In genomic region chr2:74372674-74373073, GRCh38 we compare ENCODE assay signal across 20 cellular contexts. TPM values are rescaled to one million over a fixed set of nuclear protein-coding genes. Genes with fewer than 3 reads are reported as not detected.
DNase-seq lines count a peak whose midpoint lies in the region; ATAC-seq, FAIRE-seq and TF ChIP-seq lines count a peak whose summit lies in the region.
"Had no signal": no experiment of that assay in that cellular context is flagged by ENCODE, and none has a peak within 500 bp of the region (broad histone marks: within the 10 kb centered on the region; RNA-seq: fewer than 3 reads in every experiment).

No MANE protein-coding gene starts in this region.

- H2BK15ac ChIP-seq in mesenchymal stem cell (ENCODE audit: low read depth, poor library complexity, severe bottlenecking) = no peak overlapping the region

- H2BK12ac ChIP-seq in mesenchymal stem cell (ENCODE audit: low read length in 2 of 2) = no peak overlapping the region

- H4K8ac ChIP-seq in mesenchymal stem cell (ENCODE audit: low read length) = no peak overlapping the region

- H3K4me3 ChIP-seq in BLaER1 treated with 17β-estradiol and CSF1 and Interleukin-3, amounts not matched to agents 10 nM and 100 nM = no peak overlapping the region
- H3K4me3 ChIP-seq in bronchial epithelial cell (ENCODE audit: low read depth, low read length) (no peak overlapping the region), mesenchymal stem cell (ENCODE audit: insufficient read depth in 1 of 2, low read depth in 1 of 2, low read length in 2 of 2) (peak overlapping the region in 1 of 2 experiments; percentile 75), gastrocnemius medialis (no peak overlapping the region), HAP-1 (no peak overlapping the region)
- H3K4me3 ChIP-seq: A549, SJSA1 had no signal

- peaks cover 61% of the 10 kb centered on the region for H3K79me1 ChIP-seq in mesenchymal stem cell (replicated peaks; ENCODE audit: low read length, poor library complexity, severe bottlenecking)

- 90% methylated on average over 6 of the region's 6 CpGs for WGBS in mesenchymal stem cell

- DNase-seq in bronchial epithelial cell (ENCODE audit: low read depth) (peak; percentile 50), mesenchymal stem cell (no peak), gastrocnemius medialis (no peak), DMS53 treated with DMSO at 0.1 percent for 48 hours (lab: John Stamatoyannopoulos, UW; ENCODE audit: unreplicated experiment) (no peak), cortex of kidney (lab: John Stamatoyannopoulos, UW) (no peak), HAP-1 (ENCODE audit: low spot score in 2 of 2) (no peak)
- DNase-seq: activated CD4-positive, alpha-beta T cell treated with anti-CD3 and anti-CD28 coated beads, Interleukin-2, amount 50 U/mL, for 4 hours; activated CD4-positive, CD25-positive, alpha-beta regulatory T cell; activated CD8-positive, alpha-beta memory T cell treated with anti-CD3 and anti-CD28 coated beads, Interleukin-2, amount 10 ng/mL, durations not matched to agents 7 days and 5 days; activated T-cell treated with anti-CD3 and anti-CD28 coated beads, Interleukin-2, amount 50 U/mL, for 48 hours; CD4-positive, alpha-beta T cell; KG1; stimulated activated CD4-positive, alpha-beta T cell treated with anti-CD3 and anti-CD28 coated beads, Interleukin-15, amount 100 ng/mL, for 24 hours had no signal

- H3K27ac ChIP-seq in BLaER1 treated with 17β-estradiol and CSF1 and Interleukin-3, amounts not matched to agents 10 nM and 100 nM = 0 out of 22 replicates have a peak overlapping the region, but pooled peaks of 1 of the 11 experiments have one; percentile 2
- H3K27ac ChIP-seq in mesenchymal stem cell (ENCODE audit: low read length, poor library complexity, severe bottlenecking) = no peak overlapping the region
- H3K27ac ChIP-seq in gastrocnemius medialis = peak overlapping the region; percentile 16 to 35 (median 26)
- H3K27ac ChIP-seq: A549, SJSA1 had no signal

- no peak overlapping the region for H3K14ac ChIP-seq in mesenchymal stem cell (ENCODE audit: low read length in 2 of 2)

- no peak overlapping the region for H2AFZ ChIP-seq in mesenchymal stem cell (ENCODE audit: low read depth, low read length)

- TF ChIP-seq CTCF in bronchial epithelial cell (IDR thresholded peaks at IDR 0.05; ENCODE audit: insufficient read depth, low read length, severe bottlenecking) (no peak), gastrocnemius medialis (IDR thresholded peaks at IDR 0.05 in 4 of 5, conservative IDR thresholded peaks at IDR 0.05 in 1 of 5) (no peak)

- H3K4me1 ChIP-seq in BLaER1 treated with 17β-estradiol and CSF1 and Interleukin-3, amounts not matched to agents 10 nM and 100 nM = peaks cover 25 to 40% (median 32%) of the 10 kb centered on the region in 10 experiments
- peaks cover 10% of the 10 kb centered on the region for H3K4me1 ChIP-seq in mesenchymal stem cell (ENCODE audit: control insufficient read depth, insufficient read depth, low read depth, low read length)
- peaks cover 0 to 11% of the 10 kb centered on the region in 2 donors for H3K4me1 ChIP-seq in gastrocnemius medialis
- no peaks in the 10 kb centered on the region for H3K4me1 ChIP-seq in HAP-1
- H3K4me1 ChIP-seq: SJSA1 had no signal

- H4K91ac ChIP-seq in mesenchymal stem cell (ENCODE audit: low read length) = no peak overlapping the region

- H3K4ac ChIP-seq in mesenchymal stem cell (ENCODE audit: low read depth in 1 of 2, low read length in 2 of 2) = no peak overlapping the region

- in situ Hi-C loops in gastrocnemius medialis (cut with MboI; ENCODE audit: low sequenced_read_pairs in 4 of 4) (no loop called here), HAP-1 (cut with MboI; ENCODE audit: low sequenced_read_pairs) (no loop called here)

- ATAC-seq in gastrocnemius medialis (no peak), GM19023 (IDR thresholded peaks at IDR 0.05; ENCODE audit: unreplicated experiment) (no peak)
- ATAC-seq: activated CD8-positive, alpha-beta memory T cell treated with anti-CD3 and anti-CD28 coated beads, Interleukin-2, amount 10 ng/mL, durations not matched to agents 7 days and 5 days; stimulated activated memory B cell treated with anti-CD40 and anti-IgM and Interleukin-4, amounts not matched to agents 10 μg/mL and 1 μg/mL and 100 μg/mL, for 72 hours had no signal

- no peak for TF ChIP-seq POLR2A in gastrocnemius medialis (IDR thresholded peaks at IDR 0.05)

- H3K4me2 ChIP-seq in BLaER1 treated with 17β-estradiol and CSF1 and Interleukin-3, amounts not matched to agents 10 nM and 100 nM = peak overlapping the region in 7 of 11 experiments; percentile 36 to 61 (median 57); a peak in 10 of 22 replicates
- H3K4me2 ChIP-seq in mesenchymal stem cell (ENCODE audit: low read length, poor library complexity, severe bottlenecking) = no peak overlapping the region
- H3K4me2 ChIP-seq: A549 had no signal

- H2BK5ac ChIP-seq in mesenchymal stem cell (ENCODE audit: low read depth, low read length, poor library complexity, severe bottlenecking) = no peak overlapping the region

- no peak overlapping the region for H3K18ac ChIP-seq in mesenchymal stem cell (ENCODE audit: low read depth in 1 of 2, low read length in 2 of 2)

- no peak overlapping the region for H3K9ac ChIP-seq in BLaER1 treated with 17β-estradiol and CSF1 and Interleukin-3, amounts not matched to agents 10 nM and 100 nM
- peak overlapping the region; percentile 56 for H3K9ac ChIP-seq in mesenchymal stem cell (ENCODE audit: low read length)

- H4K20me1 ChIP-seq in BLaER1 treated with 17β-estradiol and CSF1 and Interleukin-3, amounts not matched to agents 10 nM and 100 nM = peaks cover 4 to 73% (median 53%) of the 10 kb centered on the region in 11 experiments; a peak in 18 of 22 replicates

- H2BK120ac ChIP-seq in mesenchymal stem cell (ENCODE audit: low read depth, low read length) = no peak overlapping the region

- FAIRE-seq in bronchial epithelial cell (lab: Jason Lieb, UNC) = no peak
- FAIRE-seq: A549, H1 had no signal

- intact Hi-C loops in gastrocnemius medialis (cut with DNase I; ENCODE audit: low total_unique reads) = no loop called here

- no peak overlapping the region for H2AK5ac ChIP-seq in mesenchymal stem cell (ENCODE audit: low read length, severe bottlenecking)

- no peak overlapping the region for H3K23ac ChIP-seq in mesenchymal stem cell (ENCODE audit: low read length in 2 of 2)

- peaks cover 66 to 97% (median 84%) of the 10 kb centered on the region in 11 experiments for H3K36me3 ChIP-seq in BLaER1 treated with 17β-estradiol and CSF1 and Interleukin-3, amounts not matched to agents 10 nM and 100 nM
- H3K36me3 ChIP-seq in bronchial epithelial cell (ENCODE audit: control insufficient read depth, insufficient read depth, low read length) (peaks cover 24% of the 10 kb centered on the region), mesenchymal stem cell (ENCODE audit: control insufficient read depth in 1 of 2, insufficient read depth in 2 of 2, low read depth in 1 of 2, low read length in 2 of 2) (peaks cover 66 to 76% of the 10 kb centered on the region in 2 experiments), gastrocnemius medialis (peaks cover 2 to 54% of the 10 kb centered on the region in 2 donors), HAP-1 (replicated peaks) (peaks cover 42% of the 10 kb centered on the region)

- no peaks in the 10 kb centered on the region for H3K9me3 ChIP-seq in BLaER1 treated with 17β-estradiol and CSF1 and Interleukin-3, amounts not matched to agents 10 nM and 100 nM (replicated peaks in 1 of 11)
- H3K9me3 ChIP-seq in mesenchymal stem cell (ENCODE audit: control insufficient read depth, low read length) = no peaks in the 10 kb centered on the region
- H3K9me3 ChIP-seq in gastrocnemius medialis = no peaks in the 10 kb centered on the region
- H3K9me3 ChIP-seq in HAP-1 = no peaks in the 10 kb centered on the region
- H3K9me3 ChIP-seq: A549, SJSA1 had no signal

- H3K27me3 ChIP-seq in BLaER1 treated with 17β-estradiol and CSF1 and Interleukin-3, amounts not matched to agents 10 nM and 100 nM = no peaks in the 10 kb centered on the region
- H3K27me3 ChIP-seq in bronchial epithelial cell (ENCODE audit: control insufficient read depth, insufficient read depth, low read length) (no peaks in the 10 kb centered on the region), mesenchymal stem cell (ENCODE audit: control insufficient read depth in 1 of 2, insufficient read depth in 1 of 2, low read length in 2 of 2) (no peaks in the 10 kb centered on the region), gastrocnemius medialis (no peaks in the 10 kb centered on the region), HAP-1 (ENCODE audit: low read depth) (no peaks in the 10 kb centered on the region)
- H3K27me3 ChIP-seq: SJSA1 had no signal

RNA-seq across cellular contexts. Expression of gene DCTN1, which starts 7.4 kb away (rescaled TPM):
- total RNA-seq in bronchial epithelial cell (65.8 and 79.8 TPM in 2 replicates), gastrocnemius medialis (100 to 1,000 TPM in 2 of 4 donors, 10 to 100 TPM in 2; 89.8 to 127 (median 103) TPM)
- polyA plus RNA-seq in mesenchymal stem cell (2013, experiment 1 of 2) = 188 TPM
- polyA plus RNA-seq in mesenchymal stem cell (2013, experiment 2 of 2) = 195 TPM

RNA-seq across cellular contexts. Expression of gene SLC4A5, which starts 29.5 kb away (rescaled TPM):
- total RNA-seq in bronchial epithelial cell (under 0.01 and 0.90 TPM in 2 replicates), gastrocnemius medialis (1 to 10 TPM in 1 of 4 donors, under 1 TPM in 3; 0.24 to 3.8 (median 0.59) TPM)
- 0.15 TPM for polyA plus RNA-seq in mesenchymal stem cell (2013, experiment 1 of 2)
- polyA plus RNA-seq in mesenchymal stem cell (2013, experiment 2 of 2) = 0.10 TPM
- total RNA-seq: pulmonary artery endothelial cell had no signal

RNA-seq across cellular contexts. Expression of gene C2orf81, which starts 48.7 kb away (rescaled TPM):
- total RNA-seq in bronchial epithelial cell (0.26 TPM in 2 replicates), gastrocnemius medialis (under 1 TPM in 1 of 4 donors, not detected in 3; 0.24 TPM)
- polyA plus RNA-seq in mesenchymal stem cell (2013, experiment 1 of 2) = 0.46 TPM
- polyA plus RNA-seq in mesenchymal stem cell (2013, experiment 2 of 2) = 0.29 TPM

RNA-seq across cellular contexts. Expression of gene WDR54, which starts 48.9 kb away (rescaled TPM):
- total RNA-seq in bronchial epithelial cell = 26.9 and 31.6 TPM in 2 replicates
- polyA plus RNA-seq in mesenchymal stem cell (2013, experiment 1 of 2) = 7.0 TPM
- polyA plus RNA-seq in mesenchymal stem cell (2013, experiment 2 of 2) = 7.3 TPM
- 1 to 10 TPM in 2 of 4 donors, under 1 TPM in 2; 0.51 to 2.1 (median 1.4) TPM for total RNA-seq in gastrocnemius medialis
